ENCODE assay signal across 1 cellular context in genomic region chr2:167814881-167815718, GRCh38.
TF ChIP-seq lines count a peak whose summit lies in the region.

No MANE protein-coding gene starts in this region.

TF ChIP-seq in HepG2, 621 proteins besides CTCF, POLR2A, EP300 and RAD21 (continued from another document):
- TF ChIP-seq HDAC1 (CRISPR knock-in tag; IDR thresholded peaks at IDR 0.05): peak; percentile 72
- TF ChIP-seq NFATC3 (CRISPR knock-in tag; IDR thresholded peaks at IDR 0.05): no peak
- TF ChIP-seq, protein P1, sequence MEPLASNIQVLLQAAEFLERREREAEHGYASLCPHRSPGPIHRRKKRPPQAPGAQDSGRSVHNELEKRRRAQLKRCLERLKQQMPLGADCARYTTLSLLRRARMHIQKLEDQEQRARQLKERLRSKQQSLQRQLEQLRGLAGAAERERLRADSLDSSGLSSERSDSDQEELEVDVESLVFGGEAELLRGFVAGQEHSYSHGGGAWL (CRISPR knock-in tag; IDR thresholded peaks at IDR 0.05): no peak
- TF ChIP-seq, protein P2, sequence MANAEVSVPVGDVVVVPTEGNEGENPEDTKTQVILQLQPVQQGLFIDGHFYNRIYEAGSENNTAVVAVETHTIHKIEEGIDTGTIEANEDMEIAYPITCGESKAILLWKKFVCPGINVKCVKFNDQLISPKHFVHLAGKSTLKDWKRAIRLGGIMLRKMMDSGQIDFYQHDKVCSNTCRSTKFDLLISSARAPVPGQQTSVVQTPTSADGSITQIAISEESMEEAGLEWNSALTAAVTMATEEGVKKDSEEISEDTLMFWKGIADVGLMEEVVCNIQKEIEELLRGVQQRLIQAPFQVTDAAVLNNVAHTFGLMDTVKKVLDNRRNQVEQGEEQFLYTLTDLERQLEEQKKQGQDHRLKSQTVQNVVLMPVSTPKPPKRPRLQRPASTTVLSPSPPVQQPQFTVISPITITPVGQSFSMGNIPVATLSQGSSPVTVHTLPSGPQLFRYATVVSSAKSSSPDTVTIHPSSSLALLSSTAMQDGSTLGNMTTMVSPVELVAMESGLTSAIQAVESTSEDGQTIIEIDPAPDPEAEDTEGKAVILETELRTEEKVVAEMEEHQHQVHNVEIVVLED (CRISPR knock-in tag; IDR thresholded peaks at IDR 0.05; ENCODE audit: borderline replicate concordance): peak; percentile 32; the same call in 1 of the 2 replicates
- TF ChIP-seq SNAI1 (CRISPR knock-in tag; IDR thresholded peaks at IDR 0.05; ENCODE audit: borderline replicate concordance): 0 out of 2 replicates have a peak, but pooled peaks have one; percentile 43
- TF ChIP-seq, protein P3, sequence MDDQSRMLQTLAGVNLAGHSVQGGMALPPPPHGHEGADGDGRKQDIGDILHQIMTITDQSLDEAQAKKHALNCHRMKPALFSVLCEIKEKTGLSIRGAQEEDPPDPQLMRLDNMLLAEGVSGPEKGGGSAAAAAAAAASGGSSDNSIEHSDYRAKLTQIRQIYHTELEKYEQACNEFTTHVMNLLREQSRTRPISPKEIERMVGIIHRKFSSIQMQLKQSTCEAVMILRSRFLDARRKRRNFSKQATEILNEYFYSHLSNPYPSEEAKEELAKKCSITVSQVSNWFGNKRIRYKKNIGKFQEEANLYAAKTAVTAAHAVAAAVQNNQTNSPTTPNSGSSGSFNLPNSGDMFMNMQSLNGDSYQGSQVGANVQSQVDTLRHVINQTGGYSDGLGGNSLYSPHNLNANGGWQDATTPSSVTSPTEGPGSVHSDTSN (CRISPR knock-in tag; IDR thresholded peaks at IDR 0.05; ENCODE audit: borderline replicate concordance): no peak
- TF ChIP-seq ZNF292 (CRISPR knock-in tag; IDR thresholded peaks at IDR 0.05; ENCODE audit: borderline replicate concordance, low read depth): peak; percentile 61; the same call in 1 of the 2 replicates
- 0 out of 2 replicates have a peak, but pooled peaks have one; percentile 66 for TF ChIP-seq RFXAP (CRISPR knock-in tag; IDR thresholded peaks at IDR 0.05; ENCODE audit: borderline replicate concordance)
- peak; percentile 75; the same call in 1 of the 2 replicates for TF ChIP-seq ZBTB43 (CRISPR knock-in tag; conservative IDR thresholded peaks at IDR 0.05)
- peak; percentile 95 for TF ChIP-seq ZNF331 (CRISPR knock-in tag; IDR thresholded peaks at IDR 0.05)
